10 cellular contexts compared by ENCODE assay signal in the genomic region with DNA sequence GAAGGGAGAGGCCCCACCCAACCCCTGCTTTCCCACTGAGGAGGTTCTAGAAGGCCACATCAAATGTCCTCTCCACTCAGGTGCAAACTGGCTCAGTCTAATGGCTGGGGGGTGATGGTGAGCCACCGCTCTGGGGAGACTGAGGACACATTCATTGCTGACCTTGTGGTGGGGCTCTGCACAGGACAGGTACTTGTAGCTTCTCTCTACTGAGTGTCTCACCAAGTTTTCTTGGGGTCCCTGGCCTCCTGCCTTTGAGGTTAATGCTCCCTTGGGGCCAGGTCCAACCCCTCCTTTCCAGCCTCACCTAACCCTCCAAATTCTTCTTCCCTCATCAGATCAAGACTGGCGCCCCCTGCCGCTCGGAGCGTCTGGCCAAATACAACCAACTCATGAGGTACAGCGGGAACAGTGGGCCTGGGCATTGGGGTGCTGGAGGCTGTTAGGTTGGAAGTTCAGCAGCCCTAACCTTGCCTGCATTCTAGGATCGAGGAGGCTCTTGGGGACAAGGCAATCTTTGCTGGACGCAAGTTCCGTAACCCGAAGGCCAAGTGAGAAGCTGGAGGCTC. TPM values are rescaled to one million over a fixed set of nuclear protein-coding genes. Genes with fewer than 3 reads are reported as not detected.
DNase-seq lines count a peak whose midpoint lies in the region; ATAC-seq and TF ChIP-seq lines count a peak whose summit lies in the region.
"Had no signal": no experiment of that assay in that cellular context is flagged by ENCODE, and none has a peak within 500 bp of the region (broad histone marks: within the 10 kb centered on the region; RNA-seq: fewer than 3 reads in every experiment).

No MANE protein-coding gene starts in this region.

- CTCF ChIA-PET in HEK293 (lab: Yijun Ruan, JAX), result interaction anchor here (0.7 to 1.6 kb wide), 5 partner anchors 9 to 47 kb away, joined by 3 to 9 read pairs (median 4); partner anchors contain the start of gene SPAG7

- no peak overlapping the region for H3K4me3 ChIP-seq in AG09309 (ENCODE audit: control insufficient read depth, low read depth, low read length)
- H3K4me3 ChIP-seq in HEK293 (ENCODE audit: low read depth, low read length), result no peak overlapping the region

- H3K9me3 Mint-ChIP-seq in activated T-helper 17 cell treated with anti-CD3 and anti-CD28 coated beads, Interleukin-2, amount 50 U/mL, for 72 hours, result no peaks in the 10 kb centered on the region

- H3K4me1 Mint-ChIP-seq in activated T-helper 17 cell treated with anti-CD3 and anti-CD28 coated beads, Interleukin-2, amount 50 U/mL, for 72 hours, result peaks cover 14% of the 10 kb centered on the region

- H3K9me3 ChIP-seq in HEK293 (ENCODE audit: control insufficient read depth, insufficient read depth, low read depth, low read length), result no peaks in the 10 kb centered on the region

- peak overlapping the region; percentile 31 for H3K27ac Mint-ChIP-seq in activated T-helper 17 cell treated with anti-CD3 and anti-CD28 coated beads, Interleukin-2, amount 50 U/mL, for 72 hours

- peaks cover 0 to 12% of the 10 kb centered on the region in 2 experiments; a peak in 2 of 3 replicates for H3K36me3 ChIP-seq in HEK293 (ENCODE audit: control insufficient read depth in 2 of 2, insufficient read depth in 1 of 2, low read length in 2 of 2)

- H3K27ac ChIP-seq in HEK293 (ENCODE audit: extremely low read depth, low read depth, low read length), result no peak overlapping the region

- ATAC-seq in activated T-helper 17 cell treated with anti-CD3 and anti-CD28 coated beads, Interleukin-2, amount 50 U/mL, for 72 hours (replicated peaks), result no peak
- ATAC-seq in left lobe of liver (no peak), GM18861 (IDR thresholded peaks at IDR 0.05; ENCODE audit: unreplicated experiment) (no peak), GM18867 (IDR thresholded peaks at IDR 0.05; ENCODE audit: unreplicated experiment) (no peak)

- no peak overlapping the region for H3K4me3 Mint-ChIP-seq in activated T-helper 17 cell treated with anti-CD3 and anti-CD28 coated beads, Interleukin-2, amount 50 U/mL, for 72 hours

- H3K27me3 Mint-ChIP-seq in activated T-helper 17 cell treated with anti-CD3 and anti-CD28 coated beads, Interleukin-2, amount 50 U/mL, for 72 hours, result no peaks in the 10 kb centered on the region

- POLR2A ChIA-PET in HEK293 (lab: Yijun Ruan, JAX), result interaction anchor here (1.3 to 17.9 kb wide), 4 partner anchors 8 to 16 kb away, joined by 3 to 358 read pairs (median 8); partner anchors contain the start of genes PFN1, RNF167, SLC25A11 and SPAG7

- peaks cover 28% of the 10 kb centered on the region for H3K36me3 Mint-ChIP-seq in activated T-helper 17 cell treated with anti-CD3 and anti-CD28 coated beads, Interleukin-2, amount 50 U/mL, for 72 hours (ENCODE audit: low read depth)

- TF ChIP-seq CTCF in AG09309 (IDR thresholded peaks at IDR 0.05; ENCODE audit: control insufficient read depth, insufficient read depth, low read depth, low read length, missing control alignments), result peak; percentile 27
- TF ChIP-seq CTCF in HEK293 (tag by site-specific recombination; IDR thresholded peaks at IDR 0.05), result no peak

- DNase-seq in AG09309 (ENCODE audit: low read depth), result no peak
- DNase-seq in islet precursor cell, result peak; percentile 46
- DNase-seq in left lobe of liver (ENCODE audit: low spot score), result no peak
- no peak for DNase-seq in DMS53 (lab: John Stamatoyannopoulos, UW)
- DNase-seq: caudate nucleus, NCI-H2029 had no signal

- no peaks in the 10 kb centered on the region for H3K4me1 ChIP-seq in HEK293 (ENCODE audit: control insufficient read depth, insufficient read depth, low read length)

TF ChIP-seq in HEK293, 187 proteins besides CTCF, POLR2A, EP300 and RAD21:
- TF ChIP-seq, protein P1, sequence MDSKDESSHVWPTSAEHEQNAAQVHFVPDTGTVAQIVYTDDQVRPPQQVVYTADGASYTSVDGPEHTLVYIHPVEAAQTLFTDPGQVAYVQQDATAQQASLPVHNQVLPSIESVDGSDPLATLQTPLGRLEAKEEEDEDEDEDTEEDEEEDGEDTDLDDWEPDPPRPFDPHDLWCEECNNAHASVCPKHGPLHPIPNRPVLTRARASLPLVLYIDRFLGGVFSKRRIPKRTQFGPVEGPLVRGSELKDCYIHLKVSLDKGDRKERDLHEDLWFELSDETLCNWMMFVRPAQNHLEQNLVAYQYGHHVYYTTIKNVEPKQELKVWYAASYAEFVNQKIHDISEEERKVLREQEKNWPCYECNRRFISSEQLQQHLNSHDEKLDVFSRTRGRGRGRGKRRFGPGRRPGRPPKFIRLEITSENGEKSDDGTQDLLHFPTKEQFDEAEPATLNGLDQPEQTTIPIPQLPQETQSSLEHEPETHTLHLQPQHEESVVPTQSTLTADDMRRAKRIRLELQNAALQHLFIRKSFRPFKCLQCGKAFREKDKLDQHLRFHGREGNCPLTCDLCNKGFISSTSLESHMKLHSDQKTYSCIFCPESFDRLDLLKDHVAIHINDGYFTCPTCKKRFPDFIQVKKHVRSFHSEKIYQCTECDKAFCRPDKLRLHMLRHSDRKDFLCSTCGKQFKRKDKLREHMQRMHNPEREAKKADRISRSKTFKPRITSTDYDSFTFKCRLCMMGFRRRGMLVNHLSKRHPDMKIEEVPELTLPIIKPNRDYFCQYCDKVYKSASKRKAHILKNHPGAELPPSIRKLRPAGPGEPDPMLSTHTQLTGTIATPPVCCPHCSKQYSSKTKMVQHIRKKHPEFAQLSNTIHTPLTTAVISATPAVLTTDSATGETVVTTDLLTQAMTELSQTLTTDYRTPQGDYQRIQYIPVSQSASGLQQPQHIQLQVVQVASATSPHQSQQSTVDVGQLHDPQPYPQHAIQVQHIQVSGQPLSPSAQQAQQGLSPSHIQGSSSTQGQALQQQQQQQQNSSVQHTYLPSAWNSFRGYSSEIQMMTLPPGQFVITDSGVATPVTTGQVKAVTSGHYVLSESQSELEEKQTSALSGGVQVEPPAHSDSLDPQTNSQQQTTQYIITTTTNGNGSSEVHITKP (tag by site-specific recombination; IDR thresholded peaks at IDR 0.05), result peak; percentile 62
- TF ChIP-seq ZFP37 (tag by site-specific recombination; IDR thresholded peaks at IDR 0.05) (no peak), ZFP3 (tag by site-specific recombination; IDR thresholded peaks at IDR 0.05; ENCODE audit: low read depth) (no peak), ZNF423 (tag by site-specific recombination; IDR thresholded peaks at IDR 0.05) (no peak), ZNF629 (tag by site-specific recombination; IDR thresholded peaks at IDR 0.05) (no peak)

RNA-seq across cellular contexts. Expression of gene ENO3, which starts 5.7 kb away (rescaled TPM):
- 10 to 100 TPM; 27.4 to 30.3 TPM for total RNA-seq in activated T-helper 17 cell treated with anti-CD3 and anti-CD28 coated beads, Interleukin-2, amount 50 U/mL, for 72 hours
- total RNA-seq in left lobe of liver, result 52.7 TPM

RNA-seq across cellular contexts. Expression of gene PFN1, which starts 8.2 kb away (rescaled TPM):
- 1,000 to 10,000 TPM; 1,346 to 1,950 TPM for total RNA-seq in activated T-helper 17 cell treated with anti-CD3 and anti-CD28 coated beads, Interleukin-2, amount 50 U/mL, for 72 hours
- 254 TPM for total RNA-seq in left lobe of liver

RNA-seq across cellular contexts. Expression of gene SPAG7, which starts 11.0 kb away (rescaled TPM):
- total RNA-seq in activated T-helper 17 cell treated with anti-CD3 and anti-CD28 coated beads, Interleukin-2, amount 50 U/mL, for 72 hours, result 10 to 100 TPM; 71.6 to 83.4 TPM
- total RNA-seq in left lobe of liver, result 20.3 TPM

RNA-seq across cellular contexts. Expression of gene RNF167, which starts 16.5 kb away (rescaled TPM):
- 100 to 1,000 TPM; 184 to 197 TPM for total RNA-seq in activated T-helper 17 cell treated with anti-CD3 and anti-CD28 coated beads, Interleukin-2, amount 50 U/mL, for 72 hours
- total RNA-seq in left lobe of liver, result 78.9 TPM

RNA-seq across cellular contexts. Expression of gene SLC25A11, which starts 16.7 kb away (rescaled TPM):
- 10 to 100 TPM; 54.7 to 68.5 TPM for total RNA-seq in activated T-helper 17 cell treated with anti-CD3 and anti-CD28 coated beads, Interleukin-2, amount 50 U/mL, for 72 hours
- 44.7 TPM for total RNA-seq in left lobe of liver
